Comparison of ENCODE assay signal across 1 cellular context in the genomic region with DNA sequence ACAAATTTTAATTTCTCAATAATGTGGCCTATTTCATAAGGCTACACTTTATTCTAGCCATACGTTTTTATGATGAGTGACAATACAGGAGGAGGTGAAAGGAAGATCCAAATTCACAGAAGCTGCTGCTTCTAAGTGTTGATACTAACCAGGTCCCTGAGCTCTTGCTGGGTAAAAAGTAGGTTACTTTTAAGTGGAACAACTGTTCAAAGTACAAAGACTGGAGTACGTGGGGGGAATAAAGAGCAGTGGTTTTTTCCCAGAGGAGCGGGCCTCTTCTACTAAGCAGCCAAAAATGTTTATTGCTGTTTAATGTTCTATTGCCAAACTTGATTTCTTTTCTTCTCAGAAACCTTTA.
TF ChIP-seq lines count a peak whose summit lies in the region.

No MANE protein-coding gene starts in this region.

TF ChIP-seq in IMR-90, 13 proteins besides CTCF, POLR2A, EP300 and RAD21:
- no peak for TF ChIP-seq CHD1 (IDR thresholded peaks at IDR 0.05; ENCODE audit: low read depth, low read length)
- no peak for TF ChIP-seq MAFK (IDR thresholded peaks at IDR 0.05; ENCODE audit: low read depth, low read length)
- no peak for TF ChIP-seq SMC3 (IDR thresholded peaks at IDR 0.05; ENCODE audit: low read depth, low read length)
- TF ChIP-seq ELK1 (IDR thresholded peaks at IDR 0.05; ENCODE audit: borderline replicate concordance, low read depth, low read length) = no peak
- TF ChIP-seq, protein P1, sequence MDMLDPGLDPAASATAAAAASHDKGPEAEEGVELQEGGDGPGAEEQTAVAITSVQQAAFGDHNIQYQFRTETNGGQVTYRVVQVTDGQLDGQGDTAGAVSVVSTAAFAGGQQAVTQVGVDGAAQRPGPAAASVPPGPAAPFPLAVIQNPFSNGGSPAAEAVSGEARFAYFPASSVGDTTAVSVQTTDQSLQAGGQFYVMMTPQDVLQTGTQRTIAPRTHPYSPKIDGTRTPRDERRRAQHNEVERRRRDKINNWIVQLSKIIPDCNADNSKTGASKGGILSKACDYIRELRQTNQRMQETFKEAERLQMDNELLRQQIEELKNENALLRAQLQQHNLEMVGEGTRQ (IDR thresholded peaks at IDR 0.05; ENCODE audit: low read depth, low read length) = no peak
- TF ChIP-seq RFX5 (IDR thresholded peaks at IDR 0.05; ENCODE audit: low read depth, low read length) = no peak
- TF ChIP-seq MAZ (IDR thresholded peaks at IDR 0.05; ENCODE audit: borderline replicate concordance, low read depth, low read length) = no peak
- TF ChIP-seq RCOR1 (IDR thresholded peaks at IDR 0.05; ENCODE audit: insufficient replicate concordance, low read length) = no peak
